In genomic region chr15:75347222-75348033, GRCh38 we compare ENCODE assay signal across 1 cellular context.
TF ChIP-seq lines count a peak whose summit lies in the region.

No MANE protein-coding gene starts in this region.

TF ChIP-seq in HepG2, 621 proteins besides CTCF, POLR2A, EP300 and RAD21 (continued from another document and continues in another):
- peak; percentile 88 for TF ChIP-seq UBTF (CRISPR knock-in tag; IDR thresholded peaks at IDR 0.05)
- 0 out of 2 replicates have a peak, but pooled peaks have one; percentile 24 for TF ChIP-seq ZNF597 (CRISPR knock-in tag; IDR thresholded peaks at IDR 0.05)
- peak; percentile 80; the same call in 1 of the 2 replicates for TF ChIP-seq ZMAT3 (CRISPR knock-in tag; conservative IDR thresholded peaks at IDR 0.05)
- TF ChIP-seq PATZ1 (CRISPR knock-in tag; IDR thresholded peaks at IDR 0.05), result peak; percentile 95
- TF ChIP-seq ZNF556 (CRISPR knock-in tag; IDR thresholded peaks at IDR 0.05; ENCODE audit: borderline replicate concordance), result no peak; the same call in 1 of the 2 replicates
- peak; percentile 47 for TF ChIP-seq PHF21A (CRISPR knock-in tag; IDR thresholded peaks at IDR 0.05)
- TF ChIP-seq FOXK1 (CRISPR knock-in tag; IDR thresholded peaks at IDR 0.05; ENCODE audit: borderline replicate concordance, low read depth), result peak; percentile 19; the same call in 1 of the 2 replicates
- peak; percentile 34; the same call in 1 of the 2 replicates for TF ChIP-seq HOXA3 (CRISPR knock-in tag; IDR thresholded peaks at IDR 0.05)
- 0 out of 2 replicates have a peak, but pooled peaks have one; percentile 49 for TF ChIP-seq ZNF292 (CRISPR knock-in tag; IDR thresholded peaks at IDR 0.05; ENCODE audit: borderline replicate concordance, low read depth)
- 0 out of 2 replicates have a peak, but pooled peaks have one; percentile 48 for TF ChIP-seq ZSCAN12 (CRISPR knock-in tag; IDR thresholded peaks at IDR 0.05)
- peak; percentile 18 for TF ChIP-seq MED8 (CRISPR knock-in tag; IDR thresholded peaks at IDR 0.05; ENCODE audit: insufficient replicate concordance)
- peak; percentile 92 for TF ChIP-seq ZNF605 (CRISPR knock-in tag; IDR thresholded peaks at IDR 0.05)
- no peak for TF ChIP-seq SRSF4 (IDR thresholded peaks at IDR 0.05; ENCODE audit: low read depth, low read length, poor library complexity, severe bottlenecking)
- TF ChIP-seq RBM22 (optimal IDR thresholded peaks at IDR 0.05; ENCODE audit: low read length), result no peak
- TF ChIP-seq ATF7-NPFF (CRISPR knock-in tag; IDR thresholded peaks at IDR 0.05; ENCODE audit: low read depth), result 0 out of 2 replicates have a peak, but pooled peaks have one; percentile 46
- 0 out of 2 replicates have a peak, but pooled peaks have one; percentile 27 for TF ChIP-seq TRAFD1 (CRISPR knock-in tag; IDR thresholded peaks at IDR 0.05; ENCODE audit: borderline replicate concordance)
- peak; percentile 8 for TF ChIP-seq PCBP2 (optimal IDR thresholded peaks at IDR 0.05; ENCODE audit: low read depth, low read length, poor library complexity, severe bottlenecking)
- peak; percentile 62; the same call in 1 of the 2 replicates for TF ChIP-seq ZBTB7B (CRISPR knock-in tag; IDR thresholded peaks at IDR 0.05)
- peak; percentile 75; the same call in 1 of the 2 replicates for TF ChIP-seq ZNF337 (CRISPR knock-in tag; IDR thresholded peaks at IDR 0.05; ENCODE audit: borderline replicate concordance, low read depth)
- peak; percentile 51; the same call in 1 of the 2 replicates for TF ChIP-seq ZNF709 (CRISPR knock-in tag; IDR thresholded peaks at IDR 0.05)
- 0 out of 2 replicates have a peak, but pooled peaks have one; percentile 36 for TF ChIP-seq ZNF335 (CRISPR knock-in tag; IDR thresholded peaks at IDR 0.05)
- TF ChIP-seq TERF1 (CRISPR knock-in tag; IDR thresholded peaks at IDR 0.05), result peak; percentile 21; the same call in 1 of the 2 replicates
- no peak for TF ChIP-seq ZNF205 (CRISPR knock-in tag; IDR thresholded peaks at IDR 0.05)
- TF ChIP-seq ZNF253 (CRISPR knock-in tag; IDR thresholded peaks at IDR 0.05; ENCODE audit: borderline replicate concordance), result peak; percentile 43; the same call in 1 of the 2 replicates
- TF ChIP-seq SRSF1 (optimal IDR thresholded peaks at IDR 0.05; ENCODE audit: low read depth, low read length), result peak; percentile 87
- TF ChIP-seq BRCA1 (CRISPR knock-in tag; IDR thresholded peaks at IDR 0.05), result no peak
- no peak for TF ChIP-seq PRMT3 (CRISPR knock-in tag; IDR thresholded peaks at IDR 0.05; ENCODE audit: borderline replicate concordance, low read depth)
- peak; percentile 70 for TF ChIP-seq MAX (IDR thresholded peaks at IDR 0.05)
- no peak; the same call in 1 of the 2 replicates for TF ChIP-seq ZNF142 (CRISPR knock-in tag; IDR thresholded peaks at IDR 0.05)
- peak; percentile 56; the same call in 1 of the 2 replicates for TF ChIP-seq HCFC1 (IDR thresholded peaks at IDR 0.05; ENCODE audit: low read depth, low read length)
- no peak for TF ChIP-seq HBP1 (CRISPR knock-in tag; IDR thresholded peaks at IDR 0.05; ENCODE audit: low read depth)
- 0 out of 2 replicates have a peak, but pooled peaks have one; percentile 43 for TF ChIP-seq FUBP1 (CRISPR knock-in tag; IDR thresholded peaks at IDR 0.05; ENCODE audit: borderline replicate concordance)
- peak; percentile 78; the same call in 1 of the 2 replicates for TF ChIP-seq ZNF414 (CRISPR knock-in tag; IDR thresholded peaks at IDR 0.05)
- no peak for TF ChIP-seq PTBP1 (IDR thresholded peaks at IDR 0.05; ENCODE audit: low read depth, low read length, poor library complexity, severe bottlenecking)
- TF ChIP-seq ZNF740 (CRISPR knock-in tag; IDR thresholded peaks at IDR 0.05), result peak; percentile 35; the same call in 1 of the 2 replicates
- TF ChIP-seq RFXAP (CRISPR knock-in tag; IDR thresholded peaks at IDR 0.05; ENCODE audit: borderline replicate concordance), result peak; percentile 58; the same call in 1 of the 2 replicates
- no peak for TF ChIP-seq PLRG1 (conservative IDR thresholded peaks at IDR 0.05)
